In the genomic region with DNA sequence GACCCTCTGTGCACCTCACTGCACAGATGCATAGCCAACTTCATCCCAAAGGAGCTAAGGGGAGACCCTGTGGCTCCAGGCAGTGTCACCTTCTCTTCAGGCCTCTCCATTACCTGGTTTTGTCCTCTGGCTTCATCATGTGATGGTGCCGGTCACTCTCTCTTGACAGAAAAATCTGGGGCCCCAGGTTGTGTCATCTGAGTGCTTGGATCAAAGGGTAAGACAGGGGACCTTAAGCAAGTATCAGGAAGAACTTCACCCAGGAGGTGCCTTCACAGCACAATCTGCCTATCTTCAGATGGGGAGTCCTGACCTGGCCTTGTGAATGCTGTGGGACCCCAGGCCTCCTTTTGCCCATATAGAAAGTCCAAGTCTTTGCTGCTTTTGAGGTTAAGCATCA, we compare ENCODE assay signal across 23 cellular contexts.
A peak's percentile ranks its signal among the peaks of the same experiment; 100 is the strongest.
DNase-seq lines count a peak whose midpoint lies in the region; ATAC-seq and TF ChIP-seq lines count a peak whose summit lies in the region.
"Had no signal": no experiment of that assay in that cellular context is flagged by ENCODE, and none has a peak within 500 bp of the region (broad histone marks: within the 10 kb centered on the region; RNA-seq: fewer than 3 reads in every experiment).

No MANE protein-coding gene starts in this region.

- peak overlapping the region; percentile 92 for H3K27ac Mint-ChIP-seq in activated naive CD4-positive, alpha-beta T cell treated with anti-CD3 and anti-CD28 coated beads, Interleukin-2, amount 10 ng/mL, durations not matched to agents 7 days and 5 days
- H3K27ac Mint-ChIP-seq in activated naive CD4-positive, alpha-beta T cell treated with anti-CD3 and anti-CD28 coated beads for 36 hours: no peak overlapping the region
- no peak overlapping the region for H3K27ac Mint-ChIP-seq in GM23338
- H3K27ac Mint-ChIP-seq: activated naive CD8-positive, alpha-beta T cell; stimulated activated naive CD8-positive, alpha-beta T cell treated with anti-CD3 and anti-CD28 coated beads, Interleukin-15, amount 100 ng/mL, for 72 hours had no signal

- H3K4me1 Mint-ChIP-seq in activated naive CD4-positive, alpha-beta T cell treated with anti-CD3 and anti-CD28 coated beads, Interleukin-2, amount 10 ng/mL, durations not matched to agents 7 days and 5 days: peaks cover 57% of the 10 kb centered on the region
- peaks cover 44% of the 10 kb centered on the region for H3K4me1 Mint-ChIP-seq in activated naive CD4-positive, alpha-beta T cell treated with anti-CD3 and anti-CD28 coated beads for 36 hours (ENCODE audit: low read depth)
- peaks cover 11% of the 10 kb centered on the region for H3K4me1 Mint-ChIP-seq in GM23338

- TF ChIP-seq CTCF in KMS-11 (conservative IDR thresholded peaks at IDR 0.05; ENCODE audit: low read depth, low read length) (no peak), thoracic aorta (IDR thresholded peaks at IDR 0.05) (no peak), GM23338 (conservative IDR thresholded peaks at IDR 0.05; ENCODE audit: low read depth in 2 of 2) (no peak), prostate gland (IDR thresholded peaks at IDR 0.05) (no peak)

- peaks cover 31% of the 10 kb centered on the region for H3K36me3 Mint-ChIP-seq in activated naive CD4-positive, alpha-beta T cell treated with anti-CD3 and anti-CD28 coated beads, Interleukin-2, amount 10 ng/mL, durations not matched to agents 7 days and 5 days
- H3K36me3 Mint-ChIP-seq in activated naive CD4-positive, alpha-beta T cell treated with anti-CD3 and anti-CD28 coated beads for 36 hours (ENCODE audit: low read depth): no peaks in the 10 kb centered on the region
- peaks cover 3% of the 10 kb centered on the region; the same call in 1 of the 3 replicates for H3K36me3 Mint-ChIP-seq in GM23338 (ENCODE audit: low read depth)

- H3K4me1 ChIP-seq in KMS-11 (ENCODE audit: low read depth, poor library complexity, severe bottlenecking): peaks cover 61% of the 10 kb centered on the region
- peaks cover 45 to 50% of the 10 kb centered on the region in 2 donors for H3K4me1 ChIP-seq in thoracic aorta (ENCODE audit: control insufficient read depth in 1 of 2, low read depth in 2 of 2)
- H3K4me1 ChIP-seq in GM23338 (ENCODE audit: insufficient read depth): peaks cover 8% of the 10 kb centered on the region; the same call in 1 of the 2 replicates
- no peaks in the 10 kb centered on the region for H3K4me1 ChIP-seq in prostate gland (replicated peaks)
- H3K4me1 ChIP-seq: HAP-1 had no signal

- CTCF ChIA-PET in activated naive CD4-positive, alpha-beta T cell treated with anti-CD3 and anti-CD28 coated beads, Interleukin-2, amount 10 ng/mL, durations not matched to agents 7 days and 5 days (lab: Charles Lee): no interaction called here
- CTCF ChIA-PET in activated naive CD4-positive, alpha-beta T cell treated with anti-CD3 and anti-CD28 coated beads for 36 hours (lab: Charles Lee): no interaction called here

- H2AFZ ChIP-seq in KMS-11 (ENCODE audit: low read depth) (no peak overlapping the region), GM23338 (no peak overlapping the region)
- H2AFZ ChIP-seq: hepatocyte had no signal

- no peak for ATAC-seq in thoracic aorta (ENCODE audit: insufficient number of reproducible peaks, low FRiP score, low read depth)
- no peak for ATAC-seq in GM23338
- no peak for ATAC-seq in HG03354 (IDR thresholded peaks at IDR 0.05; ENCODE audit: poor library complexity, severe bottlenecking, unreplicated experiment)
- ATAC-seq: gastroesophageal sphincter; left cardiac atrium; stimulated activated naive CD8-positive, alpha-beta T cell treated with anti-CD3 and anti-CD28 coated beads, Interleukin-15, amount 100 ng/mL, for 72 hours had no signal

- no peaks in the 10 kb centered on the region for H3K9me3 ChIP-seq in thoracic aorta
- H3K9me3 ChIP-seq in prostate gland: no peaks in the 10 kb centered on the region

- no peak for DNase-seq in activated naive CD4-positive, alpha-beta T cell treated with anti-CD3 and anti-CD28 coated beads, Interleukin-2, amount 10 ng/mL, durations not matched to agents 7 days and 5 days
- no peak for DNase-seq in activated naive CD4-positive, alpha-beta T cell treated with anti-CD3 and anti-CD28 coated beads for 36 hours
- peak; percentile 53 for DNase-seq in mesenteric fat pad (ENCODE audit: low spot score)
- DNase-seq in thoracic aorta (ENCODE audit: low spot score): no peak
- no peak for DNase-seq in GM23338 (ENCODE audit: low spot score)
- no peak for DNase-seq in prostate gland (ENCODE audit: low spot score)
- DNase-seq: activated CD4-positive, alpha-beta T cell treated with anti-CD3 and anti-CD28 coated beads for 1 hour; central memory CD4-positive, alpha-beta T cell; DMS79; left cardiac atrium; mesendoderm; NCI-H146; occipital lobe; OCI-M1; stimulated activated naive CD8-positive, alpha-beta T cell treated with anti-CD3 and anti-CD28 coated beads, Interleukin-15, amount 100 ng/mL, for 72 hours; transverse colon had no signal

- no peaks in the 10 kb centered on the region for H3F3A ChIP-seq in GM23338 (replicated peaks; ENCODE audit: low read depth)

- no peak overlapping the region for H3K4me3 ChIP-seq in KMS-11 (IDR thresholded peaks at IDR 0.05; ENCODE audit: insufficient read depth, low read depth, low read length)
- H3K4me3 ChIP-seq in thoracic aorta: no peak overlapping the region
- no peak overlapping the region for H3K4me3 ChIP-seq in GM23338
- H3K4me3 ChIP-seq in prostate gland: no peak overlapping the region
- H3K4me3 ChIP-seq: gastroesophageal sphincter, HAP-1, hepatocyte, skin epidermis, transverse colon had no signal

- intact Hi-C loops in activated naive CD4-positive, alpha-beta T cell treated with anti-CD3 and anti-CD28 coated beads for 36 hours (cut with micrococcal nuclease): no loop called here
- intact Hi-C loops in prostate gland (cut with DNase I): no loop called here

- no peak overlapping the region for H3K9ac ChIP-seq in KMS-11

- H3K9me3 Mint-ChIP-seq in activated naive CD4-positive, alpha-beta T cell treated with anti-CD3 and anti-CD28 coated beads, Interleukin-2, amount 10 ng/mL, durations not matched to agents 7 days and 5 days: peaks cover 27% of the 10 kb centered on the region
- peaks cover 5% of the 10 kb centered on the region for H3K9me3 Mint-ChIP-seq in activated naive CD4-positive, alpha-beta T cell treated with anti-CD3 and anti-CD28 coated beads for 36 hours
- peaks cover 20% of the 10 kb centered on the region for H3K9me3 Mint-ChIP-seq in GM23338

- peaks cover 12% of the 10 kb centered on the region for H3K27me3 Mint-ChIP-seq in activated naive CD4-positive, alpha-beta T cell treated with anti-CD3 and anti-CD28 coated beads, Interleukin-2, amount 10 ng/mL, durations not matched to agents 7 days and 5 days
- H3K27me3 Mint-ChIP-seq in activated naive CD4-positive, alpha-beta T cell treated with anti-CD3 and anti-CD28 coated beads for 36 hours (ENCODE audit: low read depth): no peaks in the 10 kb centered on the region
- H3K27me3 Mint-ChIP-seq in GM23338 (ENCODE audit: insufficient read depth, low read depth, poor library complexity): peaks cover 2% of the 10 kb centered on the region
- H3K27me3 Mint-ChIP-seq: activated naive CD8-positive, alpha-beta T cell; stimulated activated naive CD8-positive, alpha-beta T cell treated with anti-CD3 and anti-CD28 coated beads, Interleukin-15, amount 100 ng/mL, for 72 hours had no signal

- peak overlapping the region; percentile 90 for H3K4me2 ChIP-seq in KMS-11
- H3K4me2 ChIP-seq in GM23338: no peak overlapping the region
- H3K4me2 ChIP-seq: hepatocyte had no signal

- WGBS in prostate gland: 94% methylated on average over 1 of the region's 1 CpG

- H3K27ac ChIP-seq in KMS-11: no peak overlapping the region
- peak overlapping the region; percentile 88 to 92 for H3K27ac ChIP-seq in thoracic aorta
- no peak overlapping the region for H3K27ac ChIP-seq in GM23338 (ENCODE audit: low read depth)
- H3K27ac ChIP-seq in prostate gland: no peak overlapping the region
- H3K27ac ChIP-seq: gastroesophageal sphincter, hepatocyte had no signal

- H4K20me1 ChIP-seq in KMS-11 (ENCODE audit: insufficient read depth) (no peaks in the 10 kb centered on the region), GM23338 (replicated peaks; ENCODE audit: insufficient read depth) (no peaks in the 10 kb centered on the region)

- no peak for TF ChIP-seq POLR2A in prostate gland (IDR thresholded peaks at IDR 0.05)

- no peaks in the 10 kb centered on the region for H3K27me3 ChIP-seq in KMS-11 (ENCODE audit: insufficient read depth, low read depth)
- H3K27me3 ChIP-seq in thoracic aorta (replicated peaks; ENCODE audit: insufficient read depth): no peaks in the 10 kb centered on the region
- no peaks in the 10 kb centered on the region for H3K27me3 ChIP-seq in GM23338 (ENCODE audit: insufficient read depth)
- H3K27me3 ChIP-seq in prostate gland (replicated peaks; ENCODE audit: insufficient read depth): no peaks in the 10 kb centered on the region
- H3K27me3 ChIP-seq: gastroesophageal sphincter, hepatocyte, transverse colon had no signal

- H3K36me3 ChIP-seq in KMS-11 (ENCODE audit: insufficient read depth) (no peaks in the 10 kb centered on the region), thoracic aorta (no peaks in the 10 kb centered on the region), GM23338 (ENCODE audit: insufficient read depth) (no peaks in the 10 kb centered on the region), prostate gland (no peaks in the 10 kb centered on the region)
- H3K36me3 ChIP-seq: gastroesophageal sphincter, HAP-1, transverse colon had no signal

- H3K9me2 ChIP-seq in GM23338 (ENCODE audit: insufficient read depth): no peaks in the 10 kb centered on the region; the same call in 1 of the 2 replicates

- no peak overlapping the region for H3K4me3 Mint-ChIP-seq in activated naive CD4-positive, alpha-beta T cell treated with anti-CD3 and anti-CD28 coated beads, Interleukin-2, amount 10 ng/mL, durations not matched to agents 7 days and 5 days
- H3K4me3 Mint-ChIP-seq in activated naive CD4-positive, alpha-beta T cell treated with anti-CD3 and anti-CD28 coated beads for 36 hours: no peak overlapping the region
- H3K4me3 Mint-ChIP-seq in GM23338: no peak overlapping the region
- H3K4me3 Mint-ChIP-seq: activated naive CD8-positive, alpha-beta T cell had no signal

- H3K79me2 ChIP-seq in KMS-11 (ENCODE audit: insufficient read depth, low read depth) (no peaks in the 10 kb centered on the region), GM23338 (replicated peaks; ENCODE audit: insufficient read depth) (no peaks in the 10 kb centered on the region)
- H3K79me2 ChIP-seq: hepatocyte had no signal

TF ChIP-seq in GM23338, 12 proteins besides CTCF, POLR2A, EP300 and RAD21 (continues in another document):
- no peak for TF ChIP-seq CREB1 (CRISPR knock-in tag; IDR thresholded peaks at IDR 0.05; ENCODE audit: low read depth)
- TF ChIP-seq STAT1 (IDR thresholded peaks at IDR 0.05; ENCODE audit: unreplicated experiment): no peak
- TF ChIP-seq ZNF114 (CRISPR knock-in tag; IDR thresholded peaks at IDR 0.05): no peak

Comparison
In these comparisons a context has a peak if more than half of its experiments do, and no peak if none do; other contexts are left out.
1. H3K27ac ChIP-seq: peak in thoracic aorta (2 of 2); none in KMS-11 (single experiment), GM23338 (single experiment) and prostate gland (0 of 2).